ENCODE assay signal across 14 cellular contexts in genomic region chr2:95633626-95634259, GRCh38. TPM values are rescaled to one million over a fixed set of nuclear protein-coding genes. Genes with fewer than 3 reads are reported as not detected.
"Had no signal": no experiment of that assay in that cellular context is flagged by ENCODE, and none has a peak within 500 bp of the region (broad histone marks: within the 10 kb centered on the region; RNA-seq: fewer than 3 reads in every experiment).

No MANE protein-coding gene starts in this region.

RNA-seq across cellular contexts. Expression of gene TRIM43, which starts 41.9 kb away (rescaled TPM):
- total RNA-seq: activated CD4-positive, alpha-beta T cell treated with anti-CD3 and anti-CD28 coated beads for 36 hours; activated CD4-positive, alpha-beta T cell treated with anti-CD3 and anti-CD28 coated beads, Interleukin-2, amount 10 ng/mL, durations not matched to agents 7 days and 5 days; activated CD8-positive, alpha-beta T cell treated with anti-CD3 and anti-CD28 coated beads, Interleukin-2, amount 10 ng/mL, durations not matched to agents 7 days and 5 days; activated naive CD8-positive, alpha-beta T cell treated with anti-CD3 and anti-CD28 coated beads, Interleukin-2, amount 10 ng/mL, durations not matched to agents 7 days and 5 days; ascending aorta; body of pancreas; breast epithelium; cardiac septum; LHCN-M2; SJSA1; T-cell; T-helper 17 cell; WTC11 had no signal
- polyA plus RNA-seq: adipose tissue had no signal
